18 cellular contexts compared by ENCODE assay signal in the genomic region with DNA sequence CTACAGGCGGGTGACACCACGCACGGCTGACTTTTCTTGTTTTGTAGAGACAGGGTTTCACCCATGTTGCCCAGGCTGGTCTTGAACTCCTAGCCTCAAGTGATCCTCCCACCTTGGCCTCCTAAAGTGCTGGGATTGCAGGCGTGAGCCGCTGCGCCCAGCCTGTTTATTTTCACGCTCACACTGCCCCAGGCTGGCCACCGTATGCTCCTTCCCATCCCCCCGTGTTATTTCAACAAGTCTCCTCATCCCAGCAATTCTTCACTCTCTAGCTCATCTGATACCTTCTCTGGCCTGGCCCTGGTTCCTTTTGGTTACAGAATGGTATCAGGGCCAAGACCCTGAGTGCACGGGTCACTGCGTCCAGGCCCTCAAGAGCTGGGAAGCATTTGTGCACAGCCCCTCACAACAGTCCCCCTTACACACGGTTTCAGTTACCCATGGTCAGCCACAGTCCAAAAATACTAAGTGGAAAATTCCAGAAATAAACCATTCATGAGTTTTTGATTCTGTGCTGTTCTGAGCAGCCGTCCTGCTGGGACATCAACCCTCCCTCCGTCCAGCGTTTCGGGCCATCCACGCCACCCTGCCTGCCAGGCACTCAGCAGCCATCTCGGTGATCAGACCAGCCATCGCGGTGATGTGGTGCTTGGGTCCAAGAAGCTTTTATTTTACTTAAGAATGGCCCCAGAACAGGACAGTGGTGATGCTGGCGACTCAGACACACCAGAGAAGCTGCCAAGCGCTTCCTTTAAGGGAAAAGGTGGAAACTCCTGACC. TPM values are rescaled to one million over a fixed set of nuclear protein-coding genes. Genes with fewer than 3 reads are reported as not detected.
DNase-seq lines count a peak whose midpoint lies in the region; ATAC-seq and TF ChIP-seq lines count a peak whose summit lies in the region.
"Had no signal": no experiment of that assay in that cellular context is flagged by ENCODE, and none has a peak within 500 bp of the region (broad histone marks: within the 10 kb centered on the region; RNA-seq: fewer than 3 reads in every experiment).

No MANE protein-coding gene starts in this region.

- CTCF ChIA-PET in PC-3 (lab: Charles Lee): no interaction called here

- WGBS in gastroesophageal sphincter (ENCODE audit: low coverage in 1 of 2), 2 donors: 70 to 84% methylated on average over 9 to 19 of the region's 22 CpGs
- 68 to 84% (median 73%) methylated on average over 22 of the region's 22 CpGs for WGBS in psoas muscle, 3 donors

- no peak overlapping the region for H3K4me2 ChIP-seq in PC-3 (ENCODE audit: low read length)
- H3K4me2 ChIP-seq: KMS-11 had no signal

- no peak for TF ChIP-seq EP300 in gastroesophageal sphincter (IDR thresholded peaks at IDR 0.05)

- no peak for ATAC-seq in PC-3
- ATAC-seq in gastroesophageal sphincter: no peak
- ATAC-seq in psoas muscle: peak in 1 of 4 donors; percentile 9
- ATAC-seq in GM21529 (IDR thresholded peaks at IDR 0.05; ENCODE audit: unreplicated experiment): no peak
- ATAC-seq: activated T-helper 17 cell treated with anti-CD3 and anti-CD28 coated beads, Interleukin-2, amount 50 U/mL, for 72 hours; foreskin keratinocyte had no signal

- TF ChIP-seq CTCF in PC-3 (conservative IDR thresholded peaks at IDR 0.05; ENCODE audit: low read depth, low read length) (no peak), gastroesophageal sphincter (IDR thresholded peaks at IDR 0.05) (no peak), psoas muscle (IDR thresholded peaks at IDR 0.05) (no peak)

- TF ChIP-seq POLR2A in gastroesophageal sphincter (IDR thresholded peaks at IDR 0.05): no peak

- H3K4me1 ChIP-seq in PC-3 (ENCODE audit: insufficient read depth, low read length): no peaks in the 10 kb centered on the region
- peaks cover 0 to 71% (median 25%) of the 10 kb centered on the region in 3 donors for H3K4me1 ChIP-seq in gastroesophageal sphincter
- H3K4me1 ChIP-seq in psoas muscle: peaks cover 25% of the 10 kb centered on the region
- H3K4me1 ChIP-seq: foreskin keratinocyte had no signal

- no peaks in the 10 kb centered on the region for H4K20me1 ChIP-seq in PC-3 (ENCODE audit: low read length)

- H3K9ac ChIP-seq in PC-3 (ENCODE audit: low read length): no peak overlapping the region
- H3K9ac ChIP-seq: KMS-11 had no signal

- H3F3A ChIP-seq in PC-3 (ENCODE audit: low read length, unreplicated experiment): no peaks in the 10 kb centered on the region

- H3K27ac ChIP-seq in PC-3 (ENCODE audit: low read length) (no peak overlapping the region), gastroesophageal sphincter (peak overlapping the region in 3 of 4 donors; percentile 31 to 90 (median 88)), psoas muscle (peak overlapping the region; percentile 83)
- H3K27ac ChIP-seq: foreskin keratinocyte, KMS-11 had no signal

- H2AFZ ChIP-seq in PC-3 (ENCODE audit: low read length): no peak overlapping the region

- H3K36me3 ChIP-seq in PC-3 (ENCODE audit: low read depth, low read length) (peaks cover 24% of the 10 kb centered on the region), gastroesophageal sphincter (peaks cover 0 to 52% of the 10 kb centered on the region in 2 donors), psoas muscle (ENCODE audit: insufficient read depth in 1 of 2, low read depth in 1 of 2) (peaks cover 0 to 48% of the 10 kb centered on the region in 2 donors)
- H3K36me3 ChIP-seq: uterus had no signal

- POLR2A ChIA-PET in PC-3 (lab: Charles Lee; ENCODE audit: unreplicated experiment): no interaction called here

- no peak overlapping the region for H3K4me3 ChIP-seq in PC-3 (ENCODE audit: low read length)
- no peak overlapping the region for H3K4me3 ChIP-seq in gastroesophageal sphincter
- H3K4me3 ChIP-seq in psoas muscle: no peak overlapping the region
- H3K4me3 ChIP-seq: Peyer's patch, uterus had no signal

- H3K27me3 ChIP-seq in PC-3 (ENCODE audit: low read length) (no peaks in the 10 kb centered on the region), gastroesophageal sphincter (no peaks in the 10 kb centered on the region), psoas muscle (ENCODE audit: insufficient read depth in 3 of 3, low read length in 2 of 3) (peaks cover 0 to 7% (median 3%) of the 10 kb centered on the region in 3 donors)
- H3K27me3 ChIP-seq: Peyer's patch, uterus had no signal

- no peaks in the 10 kb centered on the region for H3K9me3 ChIP-seq in PC-3 (ENCODE audit: low read length)
- no peaks in the 10 kb centered on the region for H3K9me3 ChIP-seq in gastroesophageal sphincter
- H3K9me3 ChIP-seq in psoas muscle: no peaks in the 10 kb centered on the region
- H3K9me3 ChIP-seq: Peyer's patch, uterus had no signal

- intact Hi-C loops in PC-3 (cut with micrococcal nuclease): no loop called here
- intact Hi-C loops in psoas muscle (cut with DNase I): no loop called here

- in situ Hi-C loops in G401 (cut with HindIII; ENCODE audit: low sequenced_read_pairs): loop anchor here (10.0 kb wide), 1 partner anchor 208 kb away; no protein-coding TSS in a partner anchor

- DNase-seq in G401 (ENCODE audit: low spot score): peak; percentile 35
- no peak for DNase-seq in PC-3
- DNase-seq in psoas muscle: peak; percentile 1 to 41
- DNase-seq in NOMO-1 treated with dmso at 0.1 percent for 144 hours (lab: John Stamatoyannopoulos, UW; ENCODE audit: unreplicated experiment): no peak
- no peak for DNase-seq in NCI-H187 treated with DMSO at 0.1 percent for 48 hours (lab: John Stamatoyannopoulos, UW)
- DNase-seq: activated CD4-positive, alpha-beta T cell treated with anti-CD3 and anti-CD28 coated beads, Interleukin-2, amount 50 U/mL, for 48 hours; effector memory CD4-positive, alpha-beta T cell; foreskin keratinocyte; NCI-H1436; retina; T-helper 9 cell; uterus had no signal

- peaks cover 8% of the 10 kb centered on the region for H3K79me2 ChIP-seq in PC-3 (ENCODE audit: low read length)

- TSS peak; percentile 2 for BruUV-seq in PC-3 (replicated peaks; lab: Mats Ljungman, UMichigan)

- no peaks in the 10 kb centered on the region for H3K9me2 ChIP-seq in PC-3 (replicated peaks; ENCODE audit: low read length)

RNA-seq across cellular contexts. Expression of gene COX19, which starts 8.9 kb away (rescaled TPM):
- total RNA-seq in G401 (2014; rRNA removed; shearing (Covaris generic)): 5.5 and 10.6 TPM in 2 replicates
- 11.6 and 12.4 TPM in 2 replicates for total RNA-seq in PC-3 (2014; rRNA removed)
- 10 to 100 TPM in 3 of 4 donors, 1 to 10 TPM in 1; 6.0 to 16.7 (median 12.0) TPM for total RNA-seq in gastroesophageal sphincter
- total RNA-seq in psoas muscle: 1 to 10 TPM; 4.5 to 7.9 (median 6.9) TPM
- polyA plus RNA-seq in psoas muscle: 10 to 100 TPM in 2 of 3 donors, 1 to 10 TPM in 1; 5.6 to 12.2 (median 11.3) TPM

RNA-seq across cellular contexts. Expression of gene ADAP1, which starts 12.0 kb away (rescaled TPM):
- 11.7 and 21.3 TPM in 2 replicates for total RNA-seq in G401 (2014; rRNA removed; shearing (Covaris generic))
- total RNA-seq in PC-3 (2014; rRNA removed) (31.2 and 36.4 TPM in 2 replicates), gastroesophageal sphincter (100 to 1,000 TPM in 1 of 4 donors, 10 to 100 TPM in 3; 44.8 to 106 (median 60.1) TPM), psoas muscle (1 to 10 TPM in 3 of 4 donors, under 1 TPM in 1; 0.88 to 1.4 (median 1.2) TPM)
- polyA plus RNA-seq in psoas muscle: under 1 TPM; 0.18 to 0.56 (median 0.56) TPM

RNA-seq across cellular contexts. Expression of gene CYP2W1, which starts 16.5 kb away (rescaled TPM):
- total RNA-seq in G401 (2014; rRNA removed; shearing (Covaris generic)): 0.34 TPM in 1 of 2 replicates, not detected in the other
- total RNA-seq in PC-3 (2014; rRNA removed): not detected in 2 replicates
- total RNA-seq in gastroesophageal sphincter: not detected
- not detected for total RNA-seq in psoas muscle
- not detected for polyA plus RNA-seq in psoas muscle
- total RNA-seq: activated T-helper 17 cell treated with anti-CD3 and anti-CD28 coated beads, Interleukin-2, amount 50 U/mL, for 72 hours; foreskin keratinocyte; H4 had no signal
- polyA plus RNA-seq: foreskin keratinocyte had no signal

Comparison
In these comparisons a context has a peak if more than half of its experiments do, and no peak if none do; other contexts are left out.
1. DNase-seq: peak in G401 (single experiment) and psoas muscle (2 of 2); none in PC-3 (single experiment), NOMO-1 treated with dmso at 0.1 percent for 144 hours (single experiment) and NCI-H187 treated with DMSO at 0.1 percent for 48 hours (single experiment).